In the genomic region with DNA sequence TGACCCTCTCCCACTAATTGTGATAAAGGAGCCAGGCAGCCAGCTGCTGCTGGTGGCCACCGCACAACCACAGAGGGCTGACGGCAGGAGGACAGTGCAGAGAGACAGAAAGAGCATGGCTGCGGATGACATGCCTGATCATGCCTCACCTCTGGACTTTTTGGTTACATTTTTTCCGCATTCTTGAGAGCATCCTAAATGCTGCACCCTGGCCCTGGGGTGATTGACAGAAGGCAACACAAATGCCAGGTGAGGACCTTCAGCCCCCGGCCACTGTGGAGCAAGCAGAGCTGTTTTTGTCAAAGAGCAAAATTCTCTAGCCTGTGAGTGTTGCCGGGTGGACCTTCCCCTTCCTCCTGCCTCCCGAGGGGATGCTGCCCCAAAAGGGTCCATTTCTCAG, we compare ENCODE assay signal across 15 cellular contexts.
"Had no signal": no experiment of that assay in that cellular context is flagged by ENCODE, and none has a peak within 500 bp of the region (broad histone marks: within the 10 kb centered on the region; RNA-seq: fewer than 3 reads in every experiment).

No MANE protein-coding gene starts in this region.

- H3K27me3 ChIP-seq: ascending aorta, right lobe of liver had no signal

- H3K4me1 Mint-ChIP-seq: activated naive CD8-positive, alpha-beta T cell treated with anti-CD3 and anti-CD28 coated beads, Interleukin-2, amount 50 U/mL, for 24 hours had no signal

- ATAC-seq: activated naive CD8-positive, alpha-beta T cell treated with anti-CD3 and anti-CD28 coated beads, Interleukin-2, amount 50 U/mL, for 24 hours; left ventricle myocardium superior; natural killer cell treated with Interleukin-12 subunit alpha and Interleukin-12 subunit beta and Interleukin-15 and Interleukin-18, amount 100 ng/mL, for 72 hours; right lobe of liver had no signal

- FAIRE-seq: bronchial epithelial cell, urothelium cell line had no signal

- H3K79me2 ChIP-seq: hepatocyte had no signal

- H3K4me3 Mint-ChIP-seq: activated naive CD8-positive, alpha-beta T cell treated with anti-CD3 and anti-CD28 coated beads, Interleukin-2, amount 50 U/mL, for 24 hours; natural killer cell treated with Interleukin-12 subunit alpha and Interleukin-12 subunit beta and Interleukin-15 and Interleukin-18, amount 100 ng/mL, for 72 hours had no signal

- H2AFZ ChIP-seq: hepatocyte had no signal

- H3K27ac ChIP-seq: ascending aorta, hepatocyte, right lobe of liver had no signal

- H3K9me3 ChIP-seq: ascending aorta, right lobe of liver had no signal

- H3K9me3 Mint-ChIP-seq: activated naive CD8-positive, alpha-beta T cell treated with anti-CD3 and anti-CD28 coated beads, Interleukin-2, amount 50 U/mL, for 24 hours; natural killer cell treated with Interleukin-12 subunit alpha and Interleukin-12 subunit beta and Interleukin-15 and Interleukin-18, amount 100 ng/mL, for 72 hours had no signal

- H3K36me3 Mint-ChIP-seq: natural killer cell treated with Interleukin-12 subunit alpha and Interleukin-12 subunit beta and Interleukin-15 and Interleukin-18, amount 100 ng/mL, for 72 hours had no signal

- DNase-seq: activated CD4-positive, CD25-positive, alpha-beta regulatory T cell treated with anti-CD3 and anti-CD28 coated beads, Interleukin-2, amount 50 U/mL, for 72 hours; activated naive CD4-positive, alpha-beta T cell treated with Interleukin-2 at 50 U/mL for 16 hours; activated naive CD8-positive, alpha-beta T cell treated with anti-CD3 and anti-CD28 coated beads, Interleukin-2, amount 50 U/mL, for 24 hours; activated T-cell treated with anti-CD3 and anti-CD28 coated beads for 4 hours; left ventricle myocardium superior; mesendoderm; occipital lobe; stimulated activated CD4-positive, alpha-beta T cell treated with anti-CD3 and anti-CD28 coated beads, Interleukin-1b, Interleukin-23, amount 100 ng/mL, for 48 hours; T1000 had no signal

- H3K4me3 ChIP-seq: ascending aorta, hepatocyte, right lobe of liver had no signal

- H3K36me3 ChIP-seq: ascending aorta, right lobe of liver had no signal

- H3K27ac Mint-ChIP-seq: activated naive CD8-positive, alpha-beta T cell treated with anti-CD3 and anti-CD28 coated beads, Interleukin-2, amount 50 U/mL, for 24 hours; natural killer cell treated with Interleukin-12 subunit alpha and Interleukin-12 subunit beta and Interleukin-15 and Interleukin-18, amount 100 ng/mL, for 72 hours had no signal

- H3K4me2 ChIP-seq: hepatocyte had no signal
